8 cellular contexts compared by ENCODE assay signal in genomic region chr1:66271904-66272254, GRCh38.
DNase-seq lines count a peak whose midpoint lies in the region; ATAC-seq, FAIRE-seq and TF ChIP-seq lines count a peak whose summit lies in the region.

No MANE protein-coding gene starts in this region.

- intact Hi-C loops in GM12878 (cut with micrococcal nuclease; ENCODE audit: unreplicated experiment), result loop anchor here (1.0 to 10.0 kb wide), 2 partner anchors 59 to 663 kb away; no protein-coding TSS in a partner anchor

- no peak for DNase-seq in activated naive CD4-positive, alpha-beta T cell treated with anti-CD3 and anti-CD28 coated beads, Interleukin-2, amount 10 ng/mL, durations not matched to agents 7 days and 5 days
- DNase-seq in activated naive CD4-positive, alpha-beta T cell treated with anti-CD3 and anti-CD28 coated beads, Interleukin-2, amount 50 U/mL, for 16 hours, result no peak
- no peak for DNase-seq in GM12878 (ENCODE audit: low read depth, low spot score)
- peak; percentile 63 for DNase-seq in left lobe of liver (ENCODE audit: low spot score)
- no peak for DNase-seq in DMS153 treated with DMSO at 0.1 percent for 48 hours (lab: John Stamatoyannopoulos, UW; ENCODE audit: unreplicated experiment)

- SMC1A ChIA-PET in GM12878 (lab: Charles Lee; ENCODE audit: uncharacterized antibody, unreplicated experiment), result interaction anchor here (1.4 to 18.6 kb wide), 6 partner anchors 11 to 182 kb away, joined by 4 to 290 read pairs (median 14); no protein-coding TSS in a partner anchor

- TF ChIP-seq CTCF in GM12878 (IDR thresholded peaks at IDR 0.05 in 2 of 3, conservative IDR thresholded peaks at IDR 0.05 in 1 of 3; ENCODE audit: control insufficient read depth in 2 of 3, extremely low read depth in 1 of 3, insufficient read depth in 1 of 3, low read depth in 3 of 3, low read length in 3 of 3), result no peak

- H2AFZ ChIP-seq in GM12878 (ENCODE audit: control insufficient read depth, low read depth, low read length), result no peak overlapping the region; the same call in 1 of the 2 replicates

- no peak overlapping the region; the same call in 1 of the 2 replicates for H3K27ac ChIP-seq in GM12878 (ENCODE audit: control insufficient read depth, insufficient read depth)
- peak overlapping the region; percentile 89 for H3K27ac ChIP-seq in temporal lobe (ENCODE audit: low read depth, low read length)

- peaks cover 69% of the 10 kb centered on the region for H3K4me1 Mint-ChIP-seq in activated naive CD4-positive, alpha-beta T cell treated with anti-CD3 and anti-CD28 coated beads, Interleukin-2, amount 10 ng/mL, durations not matched to agents 7 days and 5 days

- CTCF ChIA-PET in activated naive CD4-positive, alpha-beta T cell treated with anti-CD3 and anti-CD28 coated beads, Interleukin-2, amount 10 ng/mL, durations not matched to agents 7 days and 5 days (lab: Charles Lee), result interaction anchor here (1.6 to 1.7 kb wide), 3 partner anchors 10 to 175 kb away, joined by 4 to 5 read pairs (median 4); no protein-coding TSS in a partner anchor
- CTCF ChIA-PET in GM12878 (lab: Yijun Ruan, JAX), result interaction anchor here (1.9 to 2.0 kb wide), 2 partner anchors 12 to 174 kb away, joined by 5 to 6 read pairs; no protein-coding TSS in a partner anchor

- WGBS in GM12878 (ENCODE audit: insufficient coverage, insufficient replicate concordance, low lambda C conversion rate, missing lambda C conversion rate), result 96% methylated on average over 5 of the region's 5 CpGs

- POLR2A ChIA-PET in GM12878 (lab: Charles Lee), result no interaction called here

- BruUV-seq in GM12878 (replicated peaks; lab: Mats Ljungman, UMichigan), result no TSS peak

- no peaks in the 10 kb centered on the region for H3K27me3 Mint-ChIP-seq in activated naive CD4-positive, alpha-beta T cell treated with anti-CD3 and anti-CD28 coated beads, Interleukin-2, amount 10 ng/mL, durations not matched to agents 7 days and 5 days

- no peak for ATAC-seq in GM12878
- peak; percentile 70 for ATAC-seq in left lobe of liver
- no peak for ATAC-seq in HG03520 (IDR thresholded peaks at IDR 0.05; ENCODE audit: unreplicated experiment)
- no peak for ATAC-seq in GM18519 (IDR thresholded peaks at IDR 0.05; ENCODE audit: low FRiP score, unreplicated experiment)

- no peaks in the 10 kb centered on the region for H3K79me2 ChIP-seq in GM12878 (ENCODE audit: control insufficient read depth, insufficient read depth, low read length)

- in situ Hi-C loops in GM12878 (cut with MboI), result loop anchor here (25.0 kb wide), 1 partner anchor 665 kb away; no protein-coding TSS in a partner anchor

- H3K4me1 ChIP-seq in GM12878 (ENCODE audit: control insufficient read depth, insufficient read depth, low read length), result peaks cover 26% of the 10 kb centered on the region

- peak overlapping the region; percentile 35; the same call in 1 of the 2 replicates for H3K4me2 ChIP-seq in GM12878 (ENCODE audit: control insufficient read depth, insufficient read depth)

- no peak for TF ChIP-seq POLR2A in GM12878 (IDR thresholded peaks at IDR 0.05; ENCODE audit: low read depth, low read length)

- RAD21 ChIA-PET in GM12878 (lab: Charles Lee; ENCODE audit: unreplicated experiment), result interaction anchor here (0.8 to 5.2 kb wide), 4 partner anchors 15 to 174 kb away, joined by 3 to 36 read pairs (median 4); no protein-coding TSS in a partner anchor

- H3K27me3 ChIP-seq in GM12878 (replicated peaks in 1 of 2; ENCODE audit: control insufficient read depth in 2 of 2, insufficient read depth in 2 of 2, low read length in 1 of 2), result no peaks in the 10 kb centered on the region

- 0 out of 2 replicates have a peak overlapping the region, but pooled peaks have one; percentile 9 for H3K9ac ChIP-seq in GM12878 (ENCODE audit: control insufficient read depth, insufficient read depth, low read length)

- no peak for TF ChIP-seq RAD21 in GM12878 (IDR thresholded peaks at IDR 0.05; ENCODE audit: insufficient read depth, low read depth, low read length)

- H3K36me3 Mint-ChIP-seq in activated naive CD4-positive, alpha-beta T cell treated with anti-CD3 and anti-CD28 coated beads, Interleukin-2, amount 10 ng/mL, durations not matched to agents 7 days and 5 days, result peaks cover 2% of the 10 kb centered on the region

- no peak for FAIRE-seq in GM12878 (lab: Jason Lieb, UNC)

- peaks cover under 1% of the 10 kb centered on the region for H3K9me3 Mint-ChIP-seq in activated naive CD4-positive, alpha-beta T cell treated with anti-CD3 and anti-CD28 coated beads, Interleukin-2, amount 10 ng/mL, durations not matched to agents 7 days and 5 days

- no peaks in the 10 kb centered on the region for H4K20me1 ChIP-seq in GM12878 (ENCODE audit: control insufficient read depth, insufficient read depth)

- H3K4me3 Mint-ChIP-seq in activated naive CD4-positive, alpha-beta T cell treated with anti-CD3 and anti-CD28 coated beads, Interleukin-2, amount 10 ng/mL, durations not matched to agents 7 days and 5 days, result peak overlapping the region; percentile 32

- H3K27ac Mint-ChIP-seq in activated naive CD4-positive, alpha-beta T cell treated with anti-CD3 and anti-CD28 coated beads, Interleukin-2, amount 10 ng/mL, durations not matched to agents 7 days and 5 days, result peak overlapping the region; percentile 89

- no peaks in the 10 kb centered on the region for H3K36me3 ChIP-seq in GM12878 (ENCODE audit: control insufficient read depth in 2 of 2, insufficient read depth in 2 of 2, low read length in 1 of 2)

- TF ChIP-seq EP300 in GM12878 (IDR thresholded peaks at IDR 0.05; ENCODE audit: borderline replicate concordance in 1 of 2, control insufficient read depth in 1 of 2, low read depth in 2 of 2, low read length in 2 of 2), result no peak

- H3K9me3 ChIP-seq in GM12878 (replicated peaks; ENCODE audit: control insufficient read depth, insufficient read depth, low read length), result no peaks in the 10 kb centered on the region

- H3K4me3 ChIP-seq in GM12878, result no peak overlapping the region

TF ChIP-seq in GM12878, 131 proteins besides CTCF, POLR2A, EP300 and RAD21:
- no peak for TF ChIP-seq USF2 (IDR thresholded peaks at IDR 0.05; ENCODE audit: borderline replicate concordance, low read depth, low read length)
- no peak for TF ChIP-seq SP1 (IDR thresholded peaks at IDR 0.05; ENCODE audit: low read depth, low read length)
- TF ChIP-seq LARP7 (IDR thresholded peaks at IDR 0.05), result no peak
- TF ChIP-seq, protein P1, sequence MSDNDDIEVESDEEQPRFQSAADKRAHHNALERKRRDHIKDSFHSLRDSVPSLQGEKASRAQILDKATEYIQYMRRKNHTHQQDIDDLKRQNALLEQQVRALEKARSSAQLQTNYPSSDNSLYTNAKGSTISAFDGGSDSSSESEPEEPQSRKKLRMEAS (IDR thresholded peaks at IDR 0.05; ENCODE audit: low read depth, low read length), result no peak
- TF ChIP-seq CBFB (IDR thresholded peaks at IDR 0.05; ENCODE audit: low read depth), result no peak
